Comparison of ENCODE assay signal across 2 cellular contexts in the genomic region with DNA sequence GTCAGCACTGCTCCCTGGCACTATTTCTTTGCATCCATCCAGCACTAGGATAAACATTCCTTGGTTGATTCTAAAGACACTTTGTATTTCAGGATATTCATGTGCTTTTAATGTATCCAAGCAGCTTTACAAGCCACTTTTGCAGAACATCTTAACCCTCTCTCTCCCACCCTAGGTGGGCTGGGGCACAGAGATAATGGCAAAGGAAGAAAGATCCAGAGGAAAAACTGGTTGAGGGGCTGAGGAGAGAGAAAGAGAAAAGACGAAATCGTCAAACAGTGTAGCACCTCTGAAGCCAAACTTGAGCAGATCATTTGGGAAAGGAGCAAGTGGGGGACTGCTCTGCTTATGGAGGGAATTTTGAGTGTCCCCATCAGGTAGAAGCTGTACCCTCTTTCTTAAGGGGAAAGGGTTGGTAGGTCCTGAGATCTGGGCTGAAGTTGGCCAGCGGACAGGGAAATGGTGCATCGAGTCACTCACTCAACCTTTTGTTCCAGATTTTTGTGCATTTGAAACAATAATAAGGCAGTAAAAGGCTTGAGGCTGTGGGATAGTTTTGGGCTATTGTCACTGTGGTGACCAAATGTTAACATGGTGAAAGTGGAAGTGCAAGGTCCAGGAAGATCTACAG.
TF ChIP-seq lines count a peak whose summit lies in the region.

No MANE protein-coding gene starts in this region.

TF ChIP-seq in SK-N-SH, 30 proteins besides CTCF, POLR2A, EP300 and RAD21:
- TF ChIP-seq EZH2phosphoT487 (IDR thresholded peaks at IDR 0.05; ENCODE audit: borderline replicate concordance, low read depth) (peak; percentile 32; the same call in 1 of the 2 replicates), USF1 (IDR thresholded peaks at IDR 0.05; ENCODE audit: borderline replicate concordance, low read depth) (no peak)
TF ChIP-seq in SK-N-SH: peak in this region for 1.

TF ChIP-seq in SK-N-SH treated with all-trans-retinoic acid at 6 μM for 48 hours, 23 proteins besides CTCF, POLR2A, EP300 and RAD21:
- TF ChIP-seq, protein P1, sequence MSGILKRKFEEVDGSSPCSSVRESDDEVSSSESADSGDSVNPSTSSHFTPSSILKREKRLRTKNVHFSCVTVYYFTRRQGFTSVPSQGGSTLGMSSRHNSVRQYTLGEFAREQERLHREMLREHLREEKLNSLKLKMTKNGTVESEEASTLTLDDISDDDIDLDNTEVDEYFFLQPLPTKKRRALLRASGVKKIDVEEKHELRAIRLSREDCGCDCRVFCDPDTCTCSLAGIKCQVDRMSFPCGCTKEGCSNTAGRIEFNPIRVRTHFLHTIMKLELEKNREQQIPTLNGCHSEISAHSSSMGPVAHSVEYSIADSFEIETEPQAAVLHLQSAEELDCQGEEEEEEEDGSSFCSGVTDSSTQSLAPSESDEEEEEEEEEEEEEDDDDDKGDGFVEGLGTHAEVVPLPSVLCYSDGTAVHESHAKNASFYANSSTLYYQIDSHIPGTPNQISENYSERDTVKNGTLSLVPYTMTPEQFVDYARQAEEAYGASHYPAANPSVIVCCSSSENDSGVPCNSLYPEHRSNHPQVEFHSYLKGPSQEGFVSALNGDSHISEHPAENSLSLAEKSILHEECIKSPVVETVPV (CRISPR knock-in tag; IDR thresholded peaks at IDR 0.05): no peak
- TF ChIP-seq ZC3H10 (CRISPR knock-in tag; IDR thresholded peaks at IDR 0.05): no peak
- TF ChIP-seq, protein P2, sequence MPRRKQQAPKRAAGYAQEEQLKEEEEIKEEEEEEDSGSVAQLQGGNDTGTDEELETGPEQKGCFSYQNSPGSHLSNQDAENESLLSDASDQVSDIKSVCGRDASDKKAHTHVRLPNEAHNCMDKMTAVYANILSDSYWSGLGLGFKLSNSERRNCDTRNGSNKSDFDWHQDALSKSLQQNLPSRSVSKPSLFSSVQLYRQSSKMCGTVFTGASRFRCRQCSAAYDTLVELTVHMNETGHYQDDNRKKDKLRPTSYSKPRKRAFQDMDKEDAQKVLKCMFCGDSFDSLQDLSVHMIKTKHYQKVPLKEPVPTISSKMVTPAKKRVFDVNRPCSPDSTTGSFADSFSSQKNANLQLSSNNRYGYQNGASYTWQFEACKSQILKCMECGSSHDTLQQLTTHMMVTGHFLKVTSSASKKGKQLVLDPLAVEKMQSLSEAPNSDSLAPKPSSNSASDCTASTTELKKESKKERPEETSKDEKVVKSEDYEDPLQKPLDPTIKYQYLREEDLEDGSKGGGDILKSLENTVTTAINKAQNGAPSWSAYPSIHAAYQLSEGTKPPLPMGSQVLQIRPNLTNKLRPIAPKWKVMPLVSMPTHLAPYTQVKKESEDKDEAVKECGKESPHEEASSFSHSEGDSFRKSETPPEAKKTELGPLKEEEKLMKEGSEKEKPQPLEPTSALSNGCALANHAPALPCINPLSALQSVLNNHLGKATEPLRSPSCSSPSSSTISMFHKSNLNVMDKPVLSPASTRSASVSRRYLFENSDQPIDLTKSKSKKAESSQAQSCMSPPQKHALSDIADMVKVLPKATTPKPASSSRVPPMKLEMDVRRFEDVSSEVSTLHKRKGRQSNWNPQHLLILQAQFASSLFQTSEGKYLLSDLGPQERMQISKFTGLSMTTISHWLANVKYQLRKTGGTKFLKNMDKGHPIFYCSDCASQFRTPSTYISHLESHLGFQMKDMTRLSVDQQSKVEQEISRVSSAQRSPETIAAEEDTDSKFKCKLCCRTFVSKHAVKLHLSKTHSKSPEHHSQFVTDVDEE (CRISPR knock-in tag; IDR thresholded peaks at IDR 0.05): no peak
- TF ChIP-seq, protein P3, sequence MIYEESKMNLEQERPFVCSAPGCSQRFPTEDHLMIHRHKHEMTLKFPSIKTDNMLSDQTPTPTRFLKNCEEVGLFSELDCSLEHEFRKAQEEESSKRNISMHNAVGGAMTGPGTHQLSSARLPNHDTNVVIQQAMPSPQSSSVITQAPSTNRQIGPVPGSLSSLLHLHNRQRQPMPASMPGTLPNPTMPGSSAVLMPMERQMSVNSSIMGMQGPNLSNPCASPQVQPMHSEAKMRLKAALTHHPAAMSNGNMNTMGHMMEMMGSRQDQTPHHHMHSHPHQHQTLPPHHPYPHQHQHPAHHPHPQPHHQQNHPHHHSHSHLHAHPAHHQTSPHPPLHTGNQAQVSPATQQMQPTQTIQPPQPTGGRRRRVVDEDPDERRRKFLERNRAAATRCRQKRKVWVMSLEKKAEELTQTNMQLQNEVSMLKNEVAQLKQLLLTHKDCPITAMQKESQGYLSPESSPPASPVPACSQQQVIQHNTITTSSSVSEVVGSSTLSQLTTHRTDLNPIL (CRISPR knock-in tag; IDR thresholded peaks at IDR 0.05; ENCODE audit: low read depth): no peak
- TF ChIP-seq ZFP30 (CRISPR knock-in tag; IDR thresholded peaks at IDR 0.05): no peak
- TF ChIP-seq ARNTL (CRISPR knock-in tag; IDR thresholded peaks at IDR 0.05; ENCODE audit: borderline replicate concordance, low read depth): no peak
- no peak for TF ChIP-seq CSDC2 (CRISPR knock-in tag; IDR thresholded peaks at IDR 0.05)
